21 cellular contexts compared by ENCODE assay signal in genomic region chr16:52873997-52874500, GRCh38.
"Had no signal": no experiment of that assay in that cellular context is flagged by ENCODE, and none has a peak within 500 bp of the region (broad histone marks: within the 10 kb centered on the region; RNA-seq: fewer than 3 reads in every experiment).

No MANE protein-coding gene starts in this region.

- H3K27me3 Mint-ChIP-seq: stimulated activated memory B cell treated with anti-CD40 and anti-IgM and Interleukin-4, amounts not matched to agents 10 μg/mL and 1 μg/mL and 100 μg/mL, for 72 hours had no signal

- H3K27me3 ChIP-seq: ascending aorta, neutrophil, spleen, upper lobe of right lung had no signal

- H3K9me3 Mint-ChIP-seq: activated naive CD4-positive, alpha-beta T cell treated with anti-CD3 and anti-CD28 coated beads, Interleukin-2, amount 50 U/mL, for 24 hours had no signal

- H3K4me3 Mint-ChIP-seq: activated naive CD4-positive, alpha-beta T cell treated with anti-CD3 and anti-CD28 coated beads, Interleukin-2, amount 50 U/mL, for 24 hours; activated T-cell treated with anti-CD3 and anti-CD28 coated beads, Interleukin-2, amount 50 U/mL, for 72 hours; naive thymus-derived CD8-positive, alpha-beta T cell; stimulated activated memory B cell treated with anti-CD40 and anti-IgM and Interleukin-4, amounts not matched to agents 10 μg/mL and 1 μg/mL and 100 μg/mL, for 72 hours; T-helper 1 cell treated with Interleukin-12 subunit alpha and Interleukin-12 subunit beta and Interleukin-4 antibody, amounts not matched to agents 30 μg/mL and 1 μg/mL, for 36 hours had no signal

- H3K27ac Mint-ChIP-seq: activated naive CD4-positive, alpha-beta T cell treated with anti-CD3 and anti-CD28 coated beads, Interleukin-2, amount 50 U/mL, for 24 hours; activated T-cell treated with anti-CD3 and anti-CD28 coated beads, Interleukin-2, amount 50 U/mL, for 72 hours; naive thymus-derived CD8-positive, alpha-beta T cell; stimulated activated memory B cell treated with anti-CD40 and anti-IgM and Interleukin-4, amounts not matched to agents 10 μg/mL and 1 μg/mL and 100 μg/mL, for 72 hours; T-helper 1 cell treated with Interleukin-12 subunit alpha and Interleukin-12 subunit beta and Interleukin-4 antibody, amounts not matched to agents 30 μg/mL and 1 μg/mL, for 36 hours had no signal

- H3K36me3 Mint-ChIP-seq: activated naive CD4-positive, alpha-beta T cell treated with anti-CD3 and anti-CD28 coated beads, Interleukin-2, amount 50 U/mL, for 24 hours; naive thymus-derived CD8-positive, alpha-beta T cell; stimulated activated memory B cell treated with anti-CD40 and anti-IgM and Interleukin-4, amounts not matched to agents 10 μg/mL and 1 μg/mL and 100 μg/mL, for 72 hours had no signal

- ATAC-seq: activated T-cell treated with anti-CD3 and anti-CD28 coated beads, Interleukin-2, amount 50 U/mL, for 72 hours; esophagus mucosa; gastroesophageal sphincter; heart right ventricle; left ventricle myocardium superior; naive thymus-derived CD8-positive, alpha-beta T cell; stimulated activated memory B cell treated with anti-CD40 and anti-IgM and Interleukin-4, amounts not matched to agents 10 μg/mL and 1 μg/mL and 100 μg/mL, for 72 hours; upper lobe of right lung had no signal

- DNase-seq: activated CD4-positive, alpha-beta T cell treated with anti-CD3 and anti-CD28 coated beads, Interleukin-2, amount 50 U/mL, for 4 hours; activated gamma-delta T cell; activated T-cell treated with anti-CD3 and anti-CD28 coated beads, Interleukin-2, amount 50 U/mL, for 72 hours; effector CD4-positive, alpha-beta T cell; heart right ventricle; left ventricle myocardium superior; mesenchymal stem cell; naive thymus-derived CD8-positive, alpha-beta T cell; posterior cingulate gyrus; retina; spleen; stimulated activated CD4-positive, alpha-beta T cell treated with anti-CD3 and anti-CD28 coated beads, Interleukin-4, amount 100 ng/mL, for 4 hours; upper lobe of right lung had no signal

- H3K36me3 ChIP-seq: ascending aorta, gastroesophageal sphincter, heart right ventricle, neutrophil, spleen, upper lobe of right lung had no signal

- H3K4me3 ChIP-seq: ascending aorta, gastroesophageal sphincter, heart right ventricle, spleen, upper lobe of right lung had no signal

- H3K4me1 ChIP-seq: ascending aorta, gastroesophageal sphincter, heart right ventricle, spleen, upper lobe of right lung had no signal

- H3K27ac ChIP-seq: ascending aorta, gastroesophageal sphincter, heart right ventricle, neutrophil, spleen, upper lobe of right lung, VCaP had no signal

- H3K4me1 Mint-ChIP-seq: activated naive CD4-positive, alpha-beta T cell treated with anti-CD3 and anti-CD28 coated beads, Interleukin-2, amount 50 U/mL, for 24 hours; naive thymus-derived CD8-positive, alpha-beta T cell; stimulated activated memory B cell treated with anti-CD40 and anti-IgM and Interleukin-4, amounts not matched to agents 10 μg/mL and 1 μg/mL and 100 μg/mL, for 72 hours had no signal

- H3K9me3 ChIP-seq: ascending aorta, gastroesophageal sphincter, heart right ventricle, neutrophil, spleen, upper lobe of right lung had no signal
